Comparison of ENCODE assay signal across 1 cellular context in the genomic region with DNA sequence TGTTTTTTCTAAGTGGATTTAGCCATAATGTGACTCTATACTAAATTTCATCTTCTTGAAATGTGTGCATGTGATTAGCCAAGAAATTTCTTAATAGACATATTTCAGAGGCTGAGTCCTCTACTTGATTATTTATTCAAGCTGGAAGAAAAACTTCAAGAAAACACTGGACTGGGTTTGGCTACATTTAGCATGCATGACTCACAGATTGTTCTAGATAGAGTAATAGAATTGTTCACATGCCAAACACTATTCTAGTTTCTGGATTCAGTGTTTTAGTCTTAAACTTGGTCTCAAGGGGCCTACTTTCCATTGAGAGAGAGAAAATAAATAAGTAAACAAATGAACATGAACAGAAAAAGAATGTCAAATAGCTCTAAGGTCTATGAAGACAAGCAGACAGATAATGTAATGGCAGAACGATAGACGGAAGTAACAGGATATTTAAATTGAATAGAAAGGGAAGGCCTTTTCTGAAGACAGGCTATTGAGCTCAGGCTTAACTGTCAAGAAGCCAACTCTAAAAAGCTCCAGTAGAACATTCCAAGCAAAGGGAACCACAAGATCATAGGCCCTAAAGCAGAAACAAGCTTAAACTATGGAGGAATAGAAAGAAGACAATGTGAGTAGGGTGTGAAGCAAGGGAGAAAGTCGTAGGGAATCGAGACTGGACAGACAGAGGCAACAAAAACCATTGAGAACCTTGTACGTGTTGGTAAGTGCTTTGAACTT.
TF ChIP-seq lines count a peak whose summit lies in the region.

No MANE protein-coding gene starts in this region.

TF ChIP-seq in HepG2, 621 proteins besides CTCF, POLR2A, EP300 and RAD21 (continued from another document):
- TF ChIP-seq, protein P1, sequence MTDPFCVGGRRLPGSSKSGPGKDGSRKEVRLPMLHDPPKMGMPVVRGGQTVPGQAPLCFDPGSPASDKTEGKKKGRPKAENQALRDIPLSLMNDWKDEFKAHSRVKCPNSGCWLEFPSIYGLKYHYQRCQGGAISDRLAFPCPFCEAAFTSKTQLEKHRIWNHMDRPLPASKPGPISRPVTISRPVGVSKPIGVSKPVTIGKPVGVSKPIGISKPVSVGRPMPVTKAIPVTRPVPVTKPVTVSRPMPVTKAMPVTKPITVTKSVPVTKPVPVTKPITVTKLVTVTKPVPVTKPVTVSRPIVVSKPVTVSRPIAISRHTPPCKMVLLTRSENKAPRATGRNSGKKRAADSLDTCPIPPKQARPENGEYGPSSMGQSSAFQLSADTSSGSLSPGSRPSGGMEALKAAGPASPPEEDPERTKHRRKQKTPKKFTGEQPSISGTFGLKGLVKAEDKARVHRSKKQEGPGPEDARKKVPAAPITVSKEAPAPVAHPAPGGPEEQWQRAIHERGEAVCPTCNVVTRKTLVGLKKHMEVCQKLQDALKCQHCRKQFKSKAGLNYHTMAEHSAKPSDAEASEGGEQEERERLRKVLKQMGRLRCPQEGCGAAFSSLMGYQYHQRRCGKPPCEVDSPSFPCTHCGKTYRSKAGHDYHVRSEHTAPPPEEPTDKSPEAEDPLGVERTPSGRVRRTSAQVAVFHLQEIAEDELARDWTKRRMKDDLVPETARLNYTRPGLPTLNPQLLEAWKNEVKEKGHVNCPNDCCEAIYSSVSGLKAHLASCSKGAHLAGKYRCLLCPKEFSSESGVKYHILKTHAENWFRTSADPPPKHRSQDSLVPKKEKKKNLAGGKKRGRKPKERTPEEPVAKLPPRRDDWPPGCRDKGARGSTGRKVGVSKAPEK (CRISPR knock-in tag; IDR thresholded peaks at IDR 0.05; ENCODE audit: borderline replicate concordance), result no peak
- TF ChIP-seq RNF2 (conservative IDR thresholded peaks at IDR 0.05; ENCODE audit: low read depth) (no peak), KLF6 (CRISPR knock-in tag; IDR thresholded peaks at IDR 0.05) (no peak), ZNF230 (CRISPR knock-in tag; IDR thresholded peaks at IDR 0.05) (no peak)
